ENCODE assay signal across 20 cellular contexts in genomic region chr2:43375746-43376522, GRCh38.
DNase-seq lines count a peak whose midpoint lies in the region; ATAC-seq and TF ChIP-seq lines count a peak whose summit lies in the region.
"Had no signal": no experiment of that assay in that cellular context is flagged by ENCODE, and none has a peak within 500 bp of the region (broad histone marks: within the 10 kb centered on the region; RNA-seq: fewer than 3 reads in every experiment).

No MANE protein-coding gene starts in this region.

- H3K27ac ChIP-seq in heart left ventricle (peak overlapping the region in 8 of 12 donors; percentile 20 to 59 (median 53)), right cardiac atrium (ENCODE audit: low read length) (no peak overlapping the region), prostate gland (peak overlapping the region; percentile 1 to 15)
- H3K27ac ChIP-seq: C4-2B, RWPE1 had no signal

- TF ChIP-seq POLR2A in heart left ventricle (IDR thresholded peaks at IDR 0.05), result no peak
- TF ChIP-seq POLR2A in prostate gland (IDR thresholded peaks at IDR 0.05), result no peak

- H3K4me1 ChIP-seq in heart left ventricle, result peaks cover 0 to 21% (median 9%) of the 10 kb centered on the region in 12 donors
- H3K4me1 ChIP-seq in right cardiac atrium (ENCODE audit: control insufficient read depth, insufficient read depth, low read length), result peaks cover 5% of the 10 kb centered on the region
- peaks cover 4% of the 10 kb centered on the region for H3K4me1 ChIP-seq in prostate gland (replicated peaks)

- no peak overlapping the region for H3K4me3 ChIP-seq in heart left ventricle
- no peak overlapping the region for H3K4me3 ChIP-seq in right cardiac atrium (ENCODE audit: low read length)
- no peak overlapping the region for H3K4me3 ChIP-seq in prostate gland
- H3K4me3 ChIP-seq: dorsolateral prefrontal cortex, mucosa of descending colon had no signal

- peak in 3 of 4 donors; percentile 29 to 50 (median 42) for ATAC-seq in heart left ventricle
- ATAC-seq in right cardiac atrium, result no peak
- no peak for ATAC-seq in GM18519 (IDR thresholded peaks at IDR 0.05; ENCODE audit: low FRiP score, unreplicated experiment)
- ATAC-seq in HG02870 (IDR thresholded peaks at IDR 0.05; ENCODE audit: unreplicated experiment), result no peak
- ATAC-seq: mucosa of descending colon had no signal

- DNase-seq in heart left ventricle (no peak), right cardiac atrium (no peak), inferior parietal cortex (ENCODE audit: extremely low spot score) (peak; percentile 22), prostate gland (ENCODE audit: low spot score) (no peak), Kasumi-1 (lab: John Stamatoyannopoulos, UW) (no peak)
- DNase-seq in stimulated activated CD8-positive, alpha-beta memory T cell treated with anti-CD3 and anti-CD28 coated beads, Interleukin-4, amount 100 ng/mL, for 48 hours, result no peak
- DNase-seq: ACHN; activated CD4-positive, alpha-beta T cell treated with anti-CD3 and anti-CD28 coated beads, Interleukin-2, amount 10 ng/mL, durations not matched to agents 24 days and 14 days; foreskin fibroblast; GDM1; HCEC 1CT; IMR-90; mucosa of descending colon; NCI-H1930; NCI-H446 had no signal

- TF ChIP-seq CTCF in heart left ventricle (IDR thresholded peaks at IDR 0.05) (no peak), prostate gland (IDR thresholded peaks at IDR 0.05) (no peak)

- intact Hi-C loops in heart left ventricle (cut with DNase I) (no loop called here), right cardiac atrium (cut with DNase I) (no loop called here), prostate gland (cut with DNase I) (no loop called here)

- H3K27me3 ChIP-seq in heart left ventricle (no peaks in the 10 kb centered on the region), right cardiac atrium (ENCODE audit: control insufficient read depth, insufficient read depth) (no peaks in the 10 kb centered on the region), prostate gland (replicated peaks; ENCODE audit: insufficient read depth) (no peaks in the 10 kb centered on the region)
- H3K27me3 ChIP-seq: dorsolateral prefrontal cortex had no signal

- WGBS in heart left ventricle, 4 donors, result 48 to 60% (median 53%) methylated on average over 3 of the region's 3 CpGs
- 70% methylated on average over 3 of the region's 3 CpGs for WGBS in right cardiac atrium
- 16% methylated on average over 3 of the region's 3 CpGs for WGBS in prostate gland

- H3K36me3 ChIP-seq in heart left ventricle (no peaks in the 10 kb centered on the region), prostate gland (no peaks in the 10 kb centered on the region)

- H3K9me3 ChIP-seq in heart left ventricle (peaks cover 0 to 5% (median 0%) of the 10 kb centered on the region in 12 donors), right cardiac atrium (ENCODE audit: control insufficient read depth, low read length) (no peaks in the 10 kb centered on the region), prostate gland (no peaks in the 10 kb centered on the region)
- H3K9me3 ChIP-seq: mucosa of descending colon had no signal

Comparison
In these comparisons a context has a peak if more than half of its experiments do, and no peak if none do; other contexts are left out.
1. ATAC-seq: peak in heart left ventricle (3 of 4); none in right cardiac atrium (0 of 2), GM18519 (single experiment) and HG02870 (single experiment).